ENCODE assay signal across 25 cellular contexts in the genomic region with DNA sequence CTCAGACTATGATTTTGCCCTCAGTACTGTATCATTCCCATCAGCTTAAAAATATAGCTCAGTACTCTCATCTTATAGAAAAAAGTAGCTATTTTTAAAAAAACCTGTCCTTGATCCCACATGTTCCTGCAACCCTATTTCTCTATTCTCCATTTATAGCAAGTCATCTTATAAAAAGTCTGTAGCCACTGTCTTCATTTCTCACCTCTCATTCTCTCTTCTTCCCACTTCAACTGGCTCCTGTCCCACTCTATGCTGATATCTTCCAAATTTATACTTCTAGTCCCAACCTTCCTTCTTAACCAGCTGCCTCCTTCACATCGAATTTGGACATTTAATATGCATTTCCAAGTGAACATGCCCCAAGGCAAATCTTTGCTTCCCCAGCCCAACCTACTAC. TPM values are rescaled to one million over a fixed set of nuclear protein-coding genes. Genes with fewer than 3 reads are reported as not detected.
DNase-seq lines count a peak whose midpoint lies in the region; FAIRE-seq and TF ChIP-seq lines count a peak whose summit lies in the region.
"Had no signal": no experiment of that assay in that cellular context is flagged by ENCODE, and none has a peak within 500 bp of the region (broad histone marks: within the 10 kb centered on the region; RNA-seq: fewer than 3 reads in every experiment).

No MANE protein-coding gene starts in this region.

- H3K79me2 ChIP-seq in osteoblast (ENCODE audit: insufficient read depth, low read length) (no peaks in the 10 kb centered on the region), GM23248 (ENCODE audit: insufficient read depth) (no peaks in the 10 kb centered on the region)

- no peaks in the 10 kb centered on the region for H3K36me3 ChIP-seq in osteoblast (ENCODE audit: insufficient read depth, low read length)
- no peaks in the 10 kb centered on the region for H3K36me3 ChIP-seq in GM23248 (ENCODE audit: low read depth)
- H3K36me3 ChIP-seq in Caco-2 (ENCODE audit: control insufficient read depth, insufficient read depth, low read length): no peaks in the 10 kb centered on the region
- H3K36me3 ChIP-seq: BE2C, BLaER1 had no signal

- 63 to 71% methylated on average over 1 of the region's 1 CpG for WGBS in GM23248 (ENCODE audit: low coverage in 1 of 2, low lambda C conversion rate in 2 of 2, missing lambda C conversion rate in 2 of 2), 2 experiments

- no peaks in the 10 kb centered on the region for H3K36me3 Mint-ChIP-seq in Caco-2 (ENCODE audit: insufficient read depth, unreplicated experiment)
- H3K36me3 Mint-ChIP-seq: CD14-positive monocyte; CD4-positive, CD25-positive, alpha-beta regulatory T cell; CD8-positive, alpha-beta memory T cell had no signal

- H3K4me3 ChIP-seq in osteoblast (ENCODE audit: insufficient read depth, low read length) (no peak overlapping the region), GM23248 (no peak overlapping the region), Caco-2 (ENCODE audit: low read depth, low read length) (no peak overlapping the region)
- H3K4me3 ChIP-seq: BLaER1 had no signal

- peaks cover 11% of the 10 kb centered on the region for H3K27me3 Mint-ChIP-seq in Caco-2 (ENCODE audit: insufficient read depth, unreplicated experiment)

- DNase-seq in HTR-8/SVneo (ENCODE audit: insufficient read length, low spot score) (no peak), inferior parietal cortex (ENCODE audit: extremely low spot score) (peak; percentile 61), osteoblast (ENCODE audit: insufficient read length, low spot score, missing footprints) (peak; percentile 13), substantia nigra (lab: John Stamatoyannopoulos, UW) (no peak), NCI-H187 (lab: John Stamatoyannopoulos, UW) (no peak), GM23248 (no peak), Caco-2 (no peak)
- DNase-seq: 8988T; AML-193; BE2C; C1 segment of cervical spinal cord; Calu3; CD4-positive, alpha-beta memory T cell; CD4-positive, CD25-positive, alpha-beta regulatory T cell; CD8-positive, alpha-beta memory T cell; COR-L47; DMS79 treated with DMSO at 0.1 percent for 48 hours; GF-D8 had no signal

- no peaks in the 10 kb centered on the region for H4K20me1 ChIP-seq in osteoblast (ENCODE audit: insufficient read depth, low read length)
- H4K20me1 ChIP-seq in GM23248 (ENCODE audit: insufficient read depth): no peaks in the 10 kb centered on the region
- H4K20me1 ChIP-seq: BLaER1 had no signal

- H3K9me3 ChIP-seq in osteoblast (ENCODE audit: low read depth, low read length) (no peaks in the 10 kb centered on the region), GM23248 (ENCODE audit: low read depth) (no peaks in the 10 kb centered on the region), Caco-2 (peaks cover 3% of the 10 kb centered on the region; the same call in 1 of the 2 replicates)
- H3K9me3 ChIP-seq: BE2C, BLaER1 had no signal

- H2AFZ ChIP-seq in osteoblast (ENCODE audit: low read length) (no peak overlapping the region), GM23248 (no peak overlapping the region)

- no peaks in the 10 kb centered on the region for H3K4me1 Mint-ChIP-seq in Caco-2 (ENCODE audit: low read depth, unreplicated experiment)
- H3K4me1 Mint-ChIP-seq: CD14-positive monocyte; CD4-positive, alpha-beta memory T cell; CD4-positive, CD25-positive, alpha-beta regulatory T cell; CD8-positive, alpha-beta memory T cell had no signal

- POLR2A ChIA-PET in Caco-2 (lab: Charles Lee): no interaction called here

- H3K4me3 Mint-ChIP-seq in Caco-2 (ENCODE audit: unreplicated experiment): no peak overlapping the region
- H3K4me3 Mint-ChIP-seq: CD14-positive monocyte; CD4-positive, alpha-beta memory T cell; CD4-positive, CD25-positive, alpha-beta regulatory T cell; CD8-positive, alpha-beta memory T cell had no signal

- H3K9me2 ChIP-seq in GM23248 (ENCODE audit: insufficient read depth): no peaks in the 10 kb centered on the region

- in situ Hi-C loops in GM23248 (cut with MboI): loop anchor here (5.0 kb wide), 1 partner anchor 52 kb away; no protein-coding TSS in a partner anchor

- peaks cover 10% of the 10 kb centered on the region for H3K9me3 Mint-ChIP-seq in Caco-2 (ENCODE audit: unreplicated experiment)

- FAIRE-seq in HTR-8/SVneo (lab: Jason Lieb, UNC): peak; percentile 26
- FAIRE-seq: A204.1, D721Med, G401.6, GM12891, GM19239 had no signal

- H3K27ac Mint-ChIP-seq in Caco-2 (ENCODE audit: unreplicated experiment): no peak overlapping the region
- H3K27ac Mint-ChIP-seq: CD4-positive, alpha-beta memory T cell; CD4-positive, CD25-positive, alpha-beta regulatory T cell; CD8-positive, alpha-beta memory T cell had no signal

- H3K27me3 ChIP-seq in osteoblast (ENCODE audit: insufficient read depth, low read length) (no peaks in the 10 kb centered on the region), GM23248 (replicated peaks; ENCODE audit: insufficient read depth) (no peaks in the 10 kb centered on the region), Caco-2 (replicated peaks; ENCODE audit: control insufficient read depth, insufficient read depth, low read length) (no peaks in the 10 kb centered on the region; the same call in 1 of the 2 replicates)
- H3K27me3 ChIP-seq: BE2C, BLaER1 had no signal

- H3K27ac ChIP-seq in osteoblast (ENCODE audit: low read depth, low read length) (no peak overlapping the region), substantia nigra (ENCODE audit: low read depth, low read length, poor library complexity, severe bottlenecking) (no peak overlapping the region), GM23248 (no peak overlapping the region)
- H3K27ac ChIP-seq: BLaER1 had no signal

- H3K4me2 ChIP-seq in osteoblast (ENCODE audit: insufficient read depth, low read length) (no peak overlapping the region), GM23248 (ENCODE audit: unreplicated experiment) (no peak overlapping the region)
- H3K4me2 ChIP-seq: BLaER1 had no signal

- no peak overlapping the region for H3K9ac ChIP-seq in GM23248
- H3K9ac ChIP-seq: BLaER1 had no signal

- H3K4me1 ChIP-seq in osteoblast (ENCODE audit: insufficient read depth, low read length) (peaks cover 7% of the 10 kb centered on the region), GM23248 (ENCODE audit: insufficient read depth) (no peaks in the 10 kb centered on the region), Caco-2 (no peaks in the 10 kb centered on the region)
- H3K4me1 ChIP-seq: BE2C, BLaER1 had no signal

- CTCF ChIA-PET in Caco-2 (lab: Charles Lee): no interaction called here

- no peaks in the 10 kb centered on the region for H3F3A ChIP-seq in GM23248 (ENCODE audit: insufficient read depth)

- intact Hi-C loops in Caco-2 (cut with micrococcal nuclease; ENCODE audit: unreplicated experiment): no loop called here

- TF ChIP-seq CTCF in osteoblast (IDR thresholded peaks at IDR 0.05; ENCODE audit: extremely low read depth, low read depth, low read length) (no peak), Caco-2 (IDR thresholded peaks at IDR 0.05; ENCODE audit: insufficient read depth in 1 of 2, low read depth in 1 of 2, low read length in 1 of 2, severe bottlenecking in 1 of 2, unreplicated experiment in 1 of 2) (no peak)

- no TSS peak for BruUV-seq in Caco-2 (replicated peaks; lab: Mats Ljungman, UMichigan)

RNA-seq across cellular contexts. Expression of gene TANC2, which starts 52.1 kb away (rescaled TPM):
- total RNA-seq in osteoblast (48.9 and 82.5 TPM in 2 replicates), Caco-2 (2022) (1.9 and 4.1 TPM in 2 replicates)
- total RNA-seq in GM23248 (2014; rRNA removed; shearing (Covaris generic)): 14.2 and 16.1 TPM in 2 replicates
- 13.0 and 13.7 TPM in 2 replicates for polyA plus RNA-seq in GM23248 (2016; fragmentation: Nextera tagmentation; extraction: Ambion mirVana)

Comparison
In these comparisons a context has a peak if more than half of its experiments do, and no peak if none do; other contexts are left out.
1. DNase-seq: peak in inferior parietal cortex (single experiment) and osteoblast (single experiment); none in HTR-8/SVneo (single experiment), substantia nigra (0 of 49), NCI-H187 (0 of 2), GM23248 (single experiment) and Caco-2 (0 of 2).